Comparison of ENCODE assay signal across 9 cellular contexts in genomic region chr5:151155149-151155776, GRCh38. TPM values are rescaled to one million over a fixed set of nuclear protein-coding genes. Genes with fewer than 3 reads are reported as not detected.
DNase-seq lines count a peak whose midpoint lies in the region; ATAC-seq and TF ChIP-seq lines count a peak whose summit lies in the region.
"Had no signal": no experiment of that assay in that cellular context is flagged by ENCODE, and none has a peak within 500 bp of the region (broad histone marks: within the 10 kb centered on the region; RNA-seq: fewer than 3 reads in every experiment).

No MANE protein-coding gene starts in this region.

- H3K9me3 ChIP-seq in CD4-positive, CD25-positive, alpha-beta regulatory T cell (ENCODE audit: control insufficient read depth in 2 of 2, low read length in 2 of 2) = no peaks in the 10 kb centered on the region
- H3K9me3 ChIP-seq in SJSA1 (replicated peaks) (no peaks in the 10 kb centered on the region), parathyroid adenoma (ENCODE audit: control insufficient read depth, low read length) (no peaks in the 10 kb centered on the region)

- no peak overlapping the region for H3K9ac ChIP-seq in parathyroid adenoma

- H3K27me3 Mint-ChIP-seq in CD4-positive, CD25-positive, alpha-beta regulatory T cell = no peaks in the 10 kb centered on the region

- peak overlapping the region; percentile 98 for H3K4me2 ChIP-seq in parathyroid adenoma (ENCODE audit: low read length)

- H3K36me3 ChIP-seq in CD4-positive, CD25-positive, alpha-beta regulatory T cell (ENCODE audit: control insufficient read depth, insufficient read depth, low read length) = no peaks in the 10 kb centered on the region
- H3K36me3 ChIP-seq in SJSA1 (peaks cover 53% of the 10 kb centered on the region), parathyroid adenoma (ENCODE audit: control insufficient read depth, insufficient read depth, low read length) (no peaks in the 10 kb centered on the region)

- H3K4me1 ChIP-seq in CD4-positive, CD25-positive, alpha-beta regulatory T cell (ENCODE audit: control insufficient read depth, insufficient read depth, low read length, poor library complexity, severe bottlenecking) = peaks cover 81% of the 10 kb centered on the region
- H3K4me1 ChIP-seq in SJSA1 (replicated peaks) = peaks cover 30% of the 10 kb centered on the region
- peaks cover 33% of the 10 kb centered on the region for H3K4me1 ChIP-seq in parathyroid adenoma

- peak overlapping the region; percentile 98 to 100 (median 98) for H3K4me3 Mint-ChIP-seq in CD4-positive, CD25-positive, alpha-beta regulatory T cell

- H3K4me3 ChIP-seq in CD4-positive, CD25-positive, alpha-beta regulatory T cell (ENCODE audit: low read depth, low read length) = peak overlapping the region; percentile 92
- peak overlapping the region; percentile 65; the same call in 1 of the 2 replicates for H3K4me3 ChIP-seq in SJSA1
- H3K4me3 ChIP-seq in parathyroid adenoma (ENCODE audit: low read depth, low read length) = peak overlapping the region; percentile 90
- H3K4me3 ChIP-seq: lung had no signal

- intact Hi-C loops in head of caudate nucleus (cut with DNase I) = no loop called here

- H3K27ac ChIP-seq in CD4-positive, CD25-positive, alpha-beta regulatory T cell (ENCODE audit: insufficient read depth, low read length, poor library complexity, severe bottlenecking) = peak overlapping the region; percentile 87
- peak overlapping the region; percentile 22 for H3K27ac ChIP-seq in SJSA1
- peak overlapping the region; percentile 88 for H3K27ac ChIP-seq in parathyroid adenoma

- H3K27me3 ChIP-seq in CD4-positive, CD25-positive, alpha-beta regulatory T cell (ENCODE audit: control insufficient read depth, insufficient read depth, low read length) = no peaks in the 10 kb centered on the region
- H3K27me3 ChIP-seq in SJSA1 (replicated peaks) (no peaks in the 10 kb centered on the region), parathyroid adenoma (ENCODE audit: control insufficient read depth, insufficient read depth, low read length) (no peaks in the 10 kb centered on the region)

- H3K36me3 Mint-ChIP-seq in CD4-positive, CD25-positive, alpha-beta regulatory T cell = peaks cover 13% of the 10 kb centered on the region

- peak; percentile 64 to 67 for ATAC-seq in CD4-positive, CD25-positive, alpha-beta regulatory T cell (ENCODE audit: low read depth in 2 of 2)
- peak; percentile 28 for ATAC-seq in GM21529 (IDR thresholded peaks at IDR 0.05; ENCODE audit: unreplicated experiment)

- H3K27ac Mint-ChIP-seq in CD4-positive, CD25-positive, alpha-beta regulatory T cell = peak overlapping the region; percentile 95 to 99 (median 98)

- peak; percentile 51 to 85 (median 69) for DNase-seq in CD4-positive, CD25-positive, alpha-beta regulatory T cell
- DNase-seq in SJSA1 (ENCODE audit: low read depth in 1 of 2, low spot score in 2 of 2) (peak in 1 of 2 experiments; percentile 43), hippocampal formation (lab: John Stamatoyannopoulos, UW) (no peak), head of caudate nucleus (no peak), AG08395 (ENCODE audit: low spot score) (no peak)
- peak; percentile 77 for DNase-seq in central memory CD4-positive, alpha-beta T cell

- peaks cover 45% of the 10 kb centered on the region for H3K79me2 ChIP-seq in parathyroid adenoma

- H3K9me3 Mint-ChIP-seq in CD4-positive, CD25-positive, alpha-beta regulatory T cell = no peaks in the 10 kb centered on the region

- TF ChIP-seq CTCF in parathyroid adenoma (IDR thresholded peaks at IDR 0.05) = no peak

- H2AFZ ChIP-seq in parathyroid adenoma = no peak overlapping the region

- H3K4me1 Mint-ChIP-seq in CD4-positive, CD25-positive, alpha-beta regulatory T cell = peaks cover 50 to 81% (median 70%) of the 10 kb centered on the region in 4 donors

RNA-seq across cellular contexts. Expression of gene ANXA6, which starts 2.3 kb away (rescaled TPM):
- total RNA-seq in CD4-positive, CD25-positive, alpha-beta regulatory T cell = 364 TPM
- polyA plus RNA-seq in CD4-positive, CD25-positive, alpha-beta regulatory T cell = 100 to 1,000 TPM; 171 to 329 (median 244) TPM
- total RNA-seq in SJSA1 (2014; rRNA removed; shearing (Covaris generic)) = 463 and 616 TPM in 2 replicates

Comparison
In these comparisons a context has a peak if more than half of its experiments do, and no peak if none do; other contexts are left out.
1. DNase-seq: peak in CD4-positive, CD25-positive, alpha-beta regulatory T cell (3 of 3) and central memory CD4-positive, alpha-beta T cell (single experiment); none in hippocampal formation (0 of 2), head of caudate nucleus (0 of 42) and AG08395 (single experiment).
2. H3K27ac ChIP-seq: peak in every context shown above with its lines; median percentile 88 in parathyroid adenoma; 87 in CD4-positive, CD25-positive, alpha-beta regulatory T cell; 22 in SJSA1.
3. Peak in every context shown above with its lines, with median percentiles within 50 percentile points of each other: H3K4me3 ChIP-seq.